Comparison of ENCODE assay signal across 14 cellular contexts in the genomic region with DNA sequence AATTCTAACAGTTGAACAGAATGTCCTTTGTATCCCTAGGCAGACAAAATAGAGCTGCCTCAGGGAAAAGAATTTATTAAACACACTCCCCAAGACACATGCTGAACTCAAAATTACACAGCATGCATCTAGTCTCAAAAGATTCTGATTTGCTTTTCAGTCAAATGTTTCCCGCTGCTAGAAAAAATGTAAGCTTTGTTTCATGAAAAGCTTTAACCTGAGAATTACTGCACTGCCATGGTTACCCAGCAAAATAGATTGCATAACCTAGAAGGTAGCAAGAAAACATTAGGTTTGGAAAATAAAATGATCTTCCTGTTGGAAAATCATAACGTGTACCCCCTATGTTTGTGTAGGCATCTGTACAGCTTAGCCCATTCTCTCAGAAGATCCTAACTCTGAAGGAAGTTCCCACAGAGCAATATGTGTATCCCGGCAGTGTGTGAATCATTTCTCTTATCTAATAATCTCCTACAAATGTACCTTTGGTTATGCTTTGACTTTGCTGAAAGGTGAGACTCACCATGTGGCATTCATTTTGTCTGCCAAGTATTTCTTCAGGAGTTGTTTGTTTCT.
DNase-seq lines count a peak whose midpoint lies in the region; ATAC-seq, FAIRE-seq and TF ChIP-seq lines count a peak whose summit lies in the region.
"Had no signal": no experiment of that assay in that cellular context is flagged by ENCODE, and none has a peak within 500 bp of the region (broad histone marks: within the 10 kb centered on the region; RNA-seq: fewer than 3 reads in every experiment).

No MANE protein-coding gene starts in this region.

- DNase-seq in HepG2 (ENCODE audit: low spot score) (no peak), left lobe of liver (ENCODE audit: low spot score) (no peak), NCI-H1930 (lab: John Stamatoyannopoulos, UW) (no peak)
- no peak for DNase-seq in activated effector memory CD4-positive, alpha-beta T cell treated with anti-CD3 and anti-CD28 coated beads, Interleukin-2, amount 50 U/mL, for 16 hours
- DNase-seq: activated naive CD4-positive, alpha-beta T cell treated with Interleukin-2 at 50 U/mL for 16 hours; kidney; natural killer cell; NCI-H510A treated with DMSO at 0.1 percent for 48 hours; stimulated activated CD8-positive, alpha-beta memory T cell treated with anti-CD3 and anti-CD28 coated beads, Interleukin-4, amount 100 ng/mL, for 48 hours had no signal

- ATAC-seq in HepG2 (no peak), left lobe of liver (peak; percentile 87), GM21723 (IDR thresholded peaks at IDR 0.05; ENCODE audit: unreplicated experiment) (no peak), HG03457 (IDR thresholded peaks at IDR 0.05; ENCODE audit: unreplicated experiment) (no peak)
- ATAC-seq: natural killer cell had no signal

- TF ChIP-seq POLR2A in HepG2 (IDR thresholded peaks at IDR 0.05; ENCODE audit: insufficient read depth in 1 of 2, low read depth in 2 of 2, low read length in 2 of 2): no peak

- TF ChIP-seq RAD21 in liver (IDR thresholded peaks at IDR 0.05) (no peak), HepG2 (CRISPR knock-in tag; IDR thresholded peaks at IDR 0.05) (no peak)

- H3K27ac Mint-ChIP-seq in brain: peak overlapping the region in 3 of 5 experiments; percentile 59 to 87 (median 86)
- H3K27ac Mint-ChIP-seq: natural killer cell had no signal

- H3K4me1 ChIP-seq in liver (ENCODE audit: control insufficient read depth in 4 of 4, insufficient read depth in 4 of 4, low read length in 3 of 4) (peaks cover 0 to 4% (median 0%) of the 10 kb centered on the region in 4 donors), HepG2 (ENCODE audit: insufficient read depth, low read length) (no peaks in the 10 kb centered on the region)

- H3K4me1 Mint-ChIP-seq in brain: peaks cover 17% of the 10 kb centered on the region
- H3K4me1 Mint-ChIP-seq: natural killer cell had no signal

- CTCF ChIA-PET in HepG2 (lab: Yijun Ruan, JAX; ENCODE audit: low intra/inter-chr PET ratio, low total read pairs): no interaction called here

- H3K36me3 ChIP-seq in liver (ENCODE audit: control insufficient read depth in 4 of 4, insufficient read depth in 3 of 4, low read depth in 1 of 4, low read length in 3 of 4) (no peaks in the 10 kb centered on the region), HepG2 (replicated peaks in 1 of 2; ENCODE audit: control insufficient read depth in 1 of 2, insufficient read depth in 2 of 2, low read length in 2 of 2) (no peaks in the 10 kb centered on the region)

- FAIRE-seq in HepG2 (lab: Jason Lieb, UNC): no peak
- FAIRE-seq: colon, kidney had no signal

- BruUV-seq in HepG2 (replicated peaks; lab: Mats Ljungman, UMichigan): no TSS peak

- H4K20me1 ChIP-seq in HepG2 (ENCODE audit: insufficient read depth, low read length): no peaks in the 10 kb centered on the region

- peak overlapping the region in 1 of 3 donors; percentile 5 for H3K4me3 ChIP-seq in liver (ENCODE audit: low read depth in 1 of 3, low read length in 3 of 3)
- H3K4me3 ChIP-seq in HepG2 (replicated peaks in 1 of 3; ENCODE audit: insufficient read depth in 1 of 3, low read depth in 2 of 3, low read length in 3 of 3): no peak overlapping the region

- H3K79me2 ChIP-seq in HepG2 (ENCODE audit: insufficient read depth, low read length): no peaks in the 10 kb centered on the region

- H3K27me3 Mint-ChIP-seq in brain: no peaks in the 10 kb centered on the region

- H3K27ac ChIP-seq in liver (ENCODE audit: low read depth in 1 of 2, low read length in 2 of 2) (peak overlapping the region; percentile 42 to 62), HepG2 (ENCODE audit: extremely low read length, insufficient read depth, low read length) (no peak overlapping the region)

- POLR2A ChIA-PET in HepG2 (lab: Yijun Ruan, JAX): no interaction called here

- H3K9me3 ChIP-seq in liver (ENCODE audit: control insufficient read depth in 4 of 4, low read length in 3 of 4): no peaks in the 10 kb centered on the region
- peaks cover 67% of the 10 kb centered on the region for H3K9me3 ChIP-seq in HepG2 (ENCODE audit: low read length)

- intact Hi-C loops in HepG2 (cut with micrococcal nuclease; ENCODE audit: unreplicated experiment): no loop called here

- no peaks in the 10 kb centered on the region for H3K36me3 Mint-ChIP-seq in brain
- H3K36me3 Mint-ChIP-seq: natural killer cell had no signal

- WGBS in liver: 31% methylated on average over 3 of the region's 3 CpGs
- WGBS in HepG2 (ENCODE audit: low lambda C conversion rate): 0% methylated on average over 3 of the region's 3 CpGs

- TF ChIP-seq EP300 in HepG2 (IDR thresholded peaks at IDR 0.05; ENCODE audit: low read depth in 2 of 2, low read length in 2 of 2) (no peak), HepG2 (CRISPR knock-in tag; IDR thresholded peaks at IDR 0.05; ENCODE audit: borderline replicate concordance) (no peak)

- in situ Hi-C loops in HepG2 (cut with HindIII; ENCODE audit: extremely low pct_ligation_motif_present, low pct_unique_long_range_greater_than_20kb): no loop called here

- H3K9ac ChIP-seq in liver (ENCODE audit: low read depth in 1 of 2, low read length in 2 of 2) (no peak overlapping the region), HepG2 (ENCODE audit: insufficient read depth, low read depth, low read length) (no peak overlapping the region)

- no peak overlapping the region for H3K4me2 ChIP-seq in HepG2 (ENCODE audit: low read depth, low read length)

- H2AFZ ChIP-seq in HepG2 (ENCODE audit: low read length): no peak overlapping the region

- peak overlapping the region in 4 of 5 experiments; percentile 16 to 79 (median 68) for H3K4me3 Mint-ChIP-seq in brain
- H3K4me3 Mint-ChIP-seq: natural killer cell had no signal

- peaks cover 0 to 2% (median 0%) of the 10 kb centered on the region in 5 experiments for H3K9me3 Mint-ChIP-seq in brain

- H3K27me3 ChIP-seq in liver (ENCODE audit: control insufficient read depth in 4 of 4, insufficient read depth in 4 of 4, low read length in 3 of 4) (no peaks in the 10 kb centered on the region), HepG2 (ENCODE audit: control insufficient read depth in 1 of 2, insufficient read depth in 2 of 2, low read length in 2 of 2) (no peaks in the 10 kb centered on the region)

- TF ChIP-seq CTCF in liver (IDR thresholded peaks at IDR 0.05; ENCODE audit: low read depth, low read length, missing input control) (no peak), HepG2 (CRISPR knock-in tag; IDR thresholded peaks at IDR 0.05) (no peak), brain (conservative IDR thresholded peaks at IDR 0.05) (no peak)

TF ChIP-seq in liver, 16 proteins besides CTCF, POLR2A, EP300 and RAD21 (continues in another document):
- TF ChIP-seq HNF4A (conservative IDR thresholded peaks at IDR 0.05) (peak in 1 of 2 donors; percentile 43), FOXA1 (IDR thresholded peaks at IDR 0.05) (no peak), YY1 (IDR thresholded peaks at IDR 0.05) (peak; percentile 61), ZBTB33 (IDR thresholded peaks at IDR 0.05) (no peak), NR2F2 (IDR thresholded peaks at IDR 0.05) (no peak), RXRA (IDR thresholded peaks at IDR 0.05) (peak; percentile 9 to 10)
- TF ChIP-seq, protein P1, sequence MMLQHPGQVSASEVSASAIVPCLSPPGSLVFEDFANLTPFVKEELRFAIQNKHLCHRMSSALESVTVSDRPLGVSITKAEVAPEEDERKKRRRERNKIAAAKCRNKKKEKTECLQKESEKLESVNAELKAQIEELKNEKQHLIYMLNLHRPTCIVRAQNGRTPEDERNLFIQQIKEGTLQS (IDR thresholded peaks at IDR 0.05): no peak

TF ChIP-seq in HepG2, 621 proteins besides CTCF, POLR2A, EP300 and RAD21 (continues in another document):
- TF ChIP-seq RELA (CRISPR knock-in tag; IDR thresholded peaks at IDR 0.05) (no peak), ZBTB34 (CRISPR knock-in tag; IDR thresholded peaks at IDR 0.05) (no peak), EZH2 (conservative IDR thresholded peaks at IDR 0.05; ENCODE audit: low read depth, low read length) (no peak), MED1 (CRISPR knock-in tag; IDR thresholded peaks at IDR 0.05) (no peak), MZF1 (CRISPR knock-in tag; IDR thresholded peaks at IDR 0.05; ENCODE audit: borderline replicate concordance) (no peak), ERF (CRISPR knock-in tag; IDR thresholded peaks at IDR 0.05) (no peak)
- TF ChIP-seq, protein P2, sequence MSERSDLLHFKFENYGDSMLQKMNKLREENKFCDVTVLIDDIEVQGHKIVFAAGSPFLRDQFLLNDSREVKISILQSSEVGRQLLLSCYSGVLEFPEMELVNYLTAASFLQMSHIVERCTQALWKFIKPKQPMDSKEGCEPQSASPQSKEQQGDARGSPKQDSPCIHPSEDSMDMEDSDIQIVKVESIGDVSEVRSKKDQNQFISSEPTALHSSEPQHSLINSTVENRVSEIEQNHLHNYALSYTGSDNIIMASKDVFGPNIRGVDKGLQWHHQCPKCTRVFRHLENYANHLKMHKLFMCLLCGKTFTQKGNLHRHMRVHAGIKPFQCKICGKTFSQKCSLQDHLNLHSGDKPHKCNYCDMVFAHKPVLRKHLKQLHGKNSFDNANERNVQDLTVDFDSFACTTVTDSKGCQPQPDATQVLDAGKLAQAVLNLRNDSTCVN (CRISPR knock-in tag; IDR thresholded peaks at IDR 0.05; ENCODE audit: borderline replicate concordance): no peak
